3 cellular contexts compared by ENCODE assay signal in the genomic region with DNA sequence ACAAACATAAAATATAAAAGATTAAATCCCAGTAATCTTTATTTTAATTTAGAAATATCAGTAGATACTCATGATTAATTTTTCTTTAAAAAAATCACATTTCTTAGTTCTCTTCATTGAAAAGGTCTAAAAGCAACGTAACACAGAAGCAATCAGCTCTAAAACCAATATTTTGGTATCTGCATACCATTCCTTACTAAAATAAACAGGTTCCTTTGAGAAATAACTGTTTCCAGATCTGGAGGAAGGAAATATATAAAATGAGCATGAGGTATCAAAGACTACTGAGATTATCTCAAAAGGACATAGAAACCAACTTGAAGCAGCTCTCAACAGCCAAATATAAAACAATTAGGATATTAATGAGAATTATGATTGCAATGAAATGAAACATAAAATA.
"Had no signal": no experiment of that assay in that cellular context is flagged by ENCODE, and none has a peak within 500 bp of the region (broad histone marks: within the 10 kb centered on the region; RNA-seq: fewer than 3 reads in every experiment).

No MANE protein-coding gene starts in this region.

- DNase-seq: GDM1, GF-D8 had no signal

- ATAC-seq: GM12878 had no signal

- H3K4me3 ChIP-seq: GM12878 had no signal
